Comparison of ENCODE assay signal across 8 cellular contexts in genomic region chr19:17951151-17952040, GRCh38. TPM values are rescaled to one million over a fixed set of nuclear protein-coding genes. Genes with fewer than 3 reads are reported as not detected.
DNase-seq lines count a peak whose midpoint lies in the region; ATAC-seq and TF ChIP-seq lines count a peak whose summit lies in the region.

No MANE protein-coding gene starts in this region.

- H3F3A ChIP-seq in PC-3 (ENCODE audit: low read length, unreplicated experiment), result no peaks in the 10 kb centered on the region

- H3K9me3 ChIP-seq in A673 (ENCODE audit: low read depth, low read length, poor library complexity, severe bottlenecking) (no peaks in the 10 kb centered on the region), ES-I3 (ENCODE audit: control insufficient read depth, insufficient read depth, low read length) (no peaks in the 10 kb centered on the region), PC-3 (ENCODE audit: low read length) (no peaks in the 10 kb centered on the region), iPS-18c (ENCODE audit: control insufficient read depth, insufficient read depth, low read length) (no peaks in the 10 kb centered on the region)

- H3K4me1 ChIP-seq in A673 (ENCODE audit: insufficient read depth, low read length, poor library complexity, severe bottlenecking) (peaks cover 62% of the 10 kb centered on the region), ES-I3 (ENCODE audit: insufficient read depth, low read length) (peaks cover 11% of the 10 kb centered on the region), PC-3 (ENCODE audit: insufficient read depth, low read length) (peaks cover 26% of the 10 kb centered on the region)

- BruUV-seq in A673 (replicated peaks; lab: Mats Ljungman, UMichigan) (no TSS peak), PC-3 (replicated peaks; lab: Mats Ljungman, UMichigan) (no TSS peak)

- H3K27ac ChIP-seq in A673 (ENCODE audit: low read depth, low read length, poor library complexity, severe bottlenecking), result peak overlapping the region; percentile 78
- no peak overlapping the region for H3K27ac ChIP-seq in PC-3 (ENCODE audit: low read length)

- H3K27me3 ChIP-seq in A673 (replicated peaks; ENCODE audit: insufficient read depth, low read depth, low read length, poor library complexity) (no peaks in the 10 kb centered on the region), PC-3 (ENCODE audit: low read length) (peaks cover 53% of the 10 kb centered on the region)

- H3K4me2 ChIP-seq in PC-3 (ENCODE audit: low read length), result peak overlapping the region; percentile 88

- H3K79me2 ChIP-seq in PC-3 (ENCODE audit: low read length), result no peaks in the 10 kb centered on the region

- H3K9ac ChIP-seq in ES-I3 (ENCODE audit: low read depth, low read length) (peak overlapping the region; percentile 55; the same call in 1 of the 2 replicates), PC-3 (ENCODE audit: low read length) (no peak overlapping the region)

- H2AFZ ChIP-seq in PC-3 (ENCODE audit: low read length), result peak overlapping the region; percentile 77; the same call in 1 of the 2 replicates

- TF ChIP-seq CTCF in A673 (conservative IDR thresholded peaks at IDR 0.05; ENCODE audit: low read depth, low read length) (no peak), PC-3 (conservative IDR thresholded peaks at IDR 0.05; ENCODE audit: low read depth, low read length) (no peak)

- no peaks in the 10 kb centered on the region for H4K20me1 ChIP-seq in PC-3 (ENCODE audit: low read length)

- no peaks in the 10 kb centered on the region for H3K9me2 ChIP-seq in PC-3 (replicated peaks; ENCODE audit: low read length)

- peak overlapping the region; percentile 68 for H3K4me3 ChIP-seq in A673 (ENCODE audit: low read depth, low read length, poor library complexity, severe bottlenecking)
- H3K4me3 ChIP-seq in PC-3 (ENCODE audit: low read length), result peak overlapping the region; percentile 60
- peak overlapping the region; percentile 71 for H3K4me3 ChIP-seq in iPS-18c (ENCODE audit: insufficient read depth, low read depth, low read length)

- CTCF ChIA-PET in A673 (lab: Charles Lee) (interaction anchor here (0.6 kb wide), 1 partner anchor 92 kb away, joined by 5 read pairs; no protein-coding TSS in a partner anchor), PC-3 (lab: Charles Lee) (no interaction called here)

- POLR2A ChIA-PET in A673 (lab: Charles Lee; ENCODE audit: low non-redundant PET) (no interaction called here), PC-3 (lab: Charles Lee; ENCODE audit: unreplicated experiment) (no interaction called here)

- intact Hi-C loops in A673 (cut with micrococcal nuclease; ENCODE audit: unreplicated experiment) (no loop called here), PC-3 (cut with micrococcal nuclease) (no loop called here)

- ATAC-seq in PC-3 (no peak), GM18519 (IDR thresholded peaks at IDR 0.05; ENCODE audit: low FRiP score, unreplicated experiment) (no peak), HG03159 (IDR thresholded peaks at IDR 0.05; ENCODE audit: unreplicated experiment) (no peak)

- DNase-seq in A673 (ENCODE audit: low spot score) (no peak), PC-3 (no peak), H4 (ENCODE audit: low spot score) (no peak), NCI-H2029 treated with DMSO at 0.1 percent for 48 hours (lab: John Stamatoyannopoulos, UW) (no peak)

- H3K36me3 ChIP-seq in A673 (ENCODE audit: insufficient read depth, low read length, poor library complexity, severe bottlenecking), result no peaks in the 10 kb centered on the region
- H3K36me3 ChIP-seq in ES-I3 (ENCODE audit: insufficient read depth, low read length), result no peaks in the 10 kb centered on the region
- H3K36me3 ChIP-seq in PC-3 (ENCODE audit: low read depth, low read length), result no peaks in the 10 kb centered on the region

RNA-seq across cellular contexts. Expression of gene KCNN1, which starts 15.5 kb away (rescaled TPM):
- 63.5 and 81.2 TPM in 2 replicates for total RNA-seq in A673 (2021)
- not detected in 2 replicates for total RNA-seq in PC-3 (2014; rRNA removed)
- total RNA-seq in H4 (2014; rRNA removed; shearing (Covaris generic)), result 0.49 and 1.7 TPM in 2 replicates

RNA-seq across cellular contexts. Expression of gene CCDC124, which starts 18.6 kb away (rescaled TPM):
- 131 and 135 TPM in 2 replicates for total RNA-seq in A673 (2021)
- 165 and 247 TPM in 2 replicates for total RNA-seq in PC-3 (2014; rRNA removed)
- total RNA-seq in H4 (2014; rRNA removed; shearing (Covaris generic)), result 30.4 and 36.6 TPM in 2 replicates

RNA-seq across cellular contexts. Expression of gene ARRDC2, which starts 56.6 kb away (rescaled TPM):
- 11.7 and 13.3 TPM in 2 replicates for total RNA-seq in A673 (2021)
- total RNA-seq in PC-3 (2014; rRNA removed), result 27.7 and 38.5 TPM in 2 replicates
- total RNA-seq in H4 (2014; rRNA removed; shearing (Covaris generic)), result 8.7 and 9.3 TPM in 2 replicates

Comparison
In these comparisons a context has a peak if more than half of its experiments do, and no peak if none do; other contexts are left out.
1. RNA of gene KCNN1, which starts 15.5 kb away (total RNA-seq): 63.5 to 81.2 TPM in A673; 0.49 to 1.7 TPM in H4 and not detected in PC-3; every median in the first group is over 10 times any median in the second.
2. Peak in every context shown above with its lines, with median percentiles within 50 percentile points of each other: H3K4me3 ChIP-seq.